8 cellular contexts compared by ENCODE assay signal in genomic region chr17:3723188-3723555, GRCh38. TPM values are rescaled to one million over a fixed set of nuclear protein-coding genes. Genes with fewer than 3 reads are reported as not detected.
DNase-seq lines count a peak whose midpoint lies in the region; ATAC-seq and TF ChIP-seq lines count a peak whose summit lies in the region.

No MANE protein-coding gene starts in this region.

- POLR2A ChIA-PET in AG04449 (lab: Yijun Ruan, JAX) = interaction anchor here (1.7 kb wide), 1 partner anchor 87 kb away, joined by 4 read pairs; the partner anchor contains the start of genes CTNS and SHPK

- peaks cover 15% of the 10 kb centered on the region for H3K36me3 Mint-ChIP-seq in brain
- peaks cover 14% of the 10 kb centered on the region for H3K36me3 Mint-ChIP-seq in mesothelial cell of epicardium

- CTCF ChIA-PET in AG04449 (lab: Yijun Ruan, JAX) = interaction anchor here (0.7 to 8.0 kb wide), 13 partner anchors 8 to 191 kb away, joined by 3 to 88 read pairs (median 4); partner anchors contain the start of gene NCBP3

- peak overlapping the region; percentile 85 to 97 (median 88) for H3K4me3 Mint-ChIP-seq in brain
- peak overlapping the region; percentile 95 for H3K4me3 Mint-ChIP-seq in mesothelial cell of epicardium

- peak overlapping the region; percentile 87 for H3K4me3 ChIP-seq in AG04449 (ENCODE audit: low read depth, low read length)

- no peak for TF ChIP-seq CTCF in AG04449 (IDR thresholded peaks at IDR 0.05; ENCODE audit: insufficient read depth, low read length, missing control alignments)
- no peak for TF ChIP-seq CTCF in brain (conservative IDR thresholded peaks at IDR 0.05)
- no peak for TF ChIP-seq CTCF in mesothelial cell of epicardium (IDR thresholded peaks at IDR 0.05; ENCODE audit: unreplicated experiment)

- H3K4me1 Mint-ChIP-seq in brain (peaks cover 34% of the 10 kb centered on the region), mesothelial cell of epicardium (peaks cover 17% of the 10 kb centered on the region)

- no peaks in the 10 kb centered on the region for H3K9me3 Mint-ChIP-seq in brain
- no peaks in the 10 kb centered on the region for H3K9me3 Mint-ChIP-seq in mesothelial cell of epicardium

- ATAC-seq in HG02973 (IDR thresholded peaks at IDR 0.05; ENCODE audit: unreplicated experiment) = peak; percentile 9

- H3K27ac Mint-ChIP-seq in brain = peak overlapping the region; percentile 67 to 94 (median 87)
- H3K27ac Mint-ChIP-seq in mesothelial cell of epicardium = peak overlapping the region; percentile 92

- H3K27me3 Mint-ChIP-seq in brain = peaks cover 6% of the 10 kb centered on the region
- H3K27me3 Mint-ChIP-seq in mesothelial cell of epicardium (ENCODE audit: low read depth) = no peaks in the 10 kb centered on the region

- no peak for DNase-seq in AG04449 (ENCODE audit: low read depth, low spot score)
- DNase-seq in mesothelial cell of epicardium (ENCODE audit: low spot score in 2 of 2, unreplicated experiment in 2 of 2) = no peak
- no peak for DNase-seq in SW480 (ENCODE audit: low spot score)
- no peak for DNase-seq in NCI-H226
- no peak for DNase-seq in stimulated activated CD4-positive, alpha-beta T cell treated with anti-CD3 and anti-CD28 coated beads, Interleukin-4, amount 100 ng/mL, for 24 hours
- DNase-seq in Ammon's horn (ENCODE audit: low spot score) = no peak

RNA-seq across cellular contexts. Expression of gene HASPIN, which starts 0.5 kb away (rescaled TPM):
- 5.0 TPM for polyA plus RNA-seq in brain (ENCODE audit: insufficient read depth, low read depth, low replicate concordance)
- total RNA-seq in mesothelial cell of epicardium = 4.2 to 5.2 TPM (median 4.4 TPM) in 3 replicates

RNA-seq across cellular contexts. Expression of gene P2RX5, which starts 27.2 kb away (rescaled TPM):
- 3.1 TPM for polyA plus RNA-seq in brain (ENCODE audit: insufficient read depth, low read depth, low replicate concordance)
- total RNA-seq in mesothelial cell of epicardium = 0.18 to 0.66 TPM (median 0.24 TPM) in 3 replicates

RNA-seq across cellular contexts. Expression of gene EMC6, which starts 54.6 kb away (rescaled TPM):
- polyA plus RNA-seq in brain (ENCODE audit: insufficient read depth, low read depth, low replicate concordance) = 46.2 TPM
- total RNA-seq in mesothelial cell of epicardium = 33.1 to 36.5 TPM (median 33.6 TPM) in 3 replicates

RNA-seq across cellular contexts. Expression of gene TAX1BP3, which starts 54.8 kb away (rescaled TPM):
- polyA plus RNA-seq in brain (ENCODE audit: insufficient read depth, low read depth, low replicate concordance) = 85.8 TPM
- 133 to 136 TPM (median 135 TPM) in 3 replicates for total RNA-seq in mesothelial cell of epicardium
